ENCODE assay signal across 10 cellular contexts in the genomic region with DNA sequence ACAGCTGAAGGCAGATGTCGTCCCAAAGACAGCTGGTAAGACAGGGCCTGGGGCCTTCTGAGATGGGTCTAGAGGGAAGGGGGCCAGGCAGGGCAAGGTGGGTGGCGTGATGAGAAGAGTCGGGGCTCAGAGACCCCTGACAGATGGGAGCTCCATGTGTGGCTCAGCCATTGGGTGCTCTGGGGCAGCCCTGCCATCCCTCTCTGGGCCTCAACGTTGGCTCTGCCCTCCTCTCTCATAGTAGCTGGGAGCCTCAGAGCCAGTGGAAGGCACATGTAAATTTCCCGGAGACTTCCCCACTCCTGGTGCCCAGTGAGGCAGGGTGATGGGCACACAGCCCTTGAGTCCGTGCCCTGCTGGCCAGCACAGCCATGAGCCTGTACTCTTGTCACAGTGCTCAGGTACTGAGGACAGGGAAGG. TPM values are rescaled to one million over a fixed set of nuclear protein-coding genes. Genes with fewer than 3 reads are reported as not detected.
DNase-seq lines count a peak whose midpoint lies in the region; ATAC-seq and TF ChIP-seq lines count a peak whose summit lies in the region.
"Had no signal": no experiment of that assay in that cellular context is flagged by ENCODE, and none has a peak within 500 bp of the region (broad histone marks: within the 10 kb centered on the region; RNA-seq: fewer than 3 reads in every experiment).

No MANE protein-coding gene starts in this region.

- TF ChIP-seq CTCF in A673 (conservative IDR thresholded peaks at IDR 0.05; ENCODE audit: low read depth, low read length) (no peak), body of pancreas (IDR thresholded peaks at IDR 0.05) (no peak)

- H3K27me3 ChIP-seq in A673 (replicated peaks; ENCODE audit: insufficient read depth, low read depth, low read length, poor library complexity) (no peaks in the 10 kb centered on the region), HAP-1 (ENCODE audit: low read depth) (no peaks in the 10 kb centered on the region), body of pancreas (no peaks in the 10 kb centered on the region), muscle layer of colon (ENCODE audit: control insufficient read depth in 1 of 2, insufficient read depth in 2 of 2, low read length in 2 of 2) (no peaks in the 10 kb centered on the region)

- no peak for ATAC-seq in body of pancreas
- ATAC-seq in GM21423 (IDR thresholded peaks at IDR 0.05; ENCODE audit: unreplicated experiment), result no peak
- no peak for ATAC-seq in HG03520 (IDR thresholded peaks at IDR 0.05; ENCODE audit: unreplicated experiment)

- POLR2A ChIA-PET in A673 (lab: Charles Lee; ENCODE audit: low non-redundant PET), result no interaction called here

- H3K4me3 ChIP-seq in A673 (ENCODE audit: low read depth, low read length, poor library complexity, severe bottlenecking) (peak overlapping the region; percentile 93), HAP-1 (peak overlapping the region; percentile 58; the same call in 1 of the 2 replicates), body of pancreas (no peak overlapping the region), muscle layer of colon (ENCODE audit: low read depth in 1 of 2, low read length in 2 of 2) (no peak overlapping the region)

- H3K27ac ChIP-seq in A673 (ENCODE audit: low read depth, low read length, poor library complexity, severe bottlenecking) (peak overlapping the region; percentile 96), body of pancreas (peak overlapping the region in 3 of 4 donors; percentile 97 to 98 (median 97)), muscle layer of colon (ENCODE audit: low read depth, low read length) (no peak overlapping the region)

- peak overlapping the region; percentile 75 for H3K9ac ChIP-seq in muscle layer of colon (ENCODE audit: low read length)

- in situ Hi-C loops in HAP-1 (cut with MboI; ENCODE audit: low sequenced_read_pairs), result no loop called here

- TF ChIP-seq POLR2A in body of pancreas (IDR thresholded peaks at IDR 0.05), result no peak

- CTCF ChIA-PET in A673 (lab: Charles Lee), result interaction anchor here (0.8 kb wide), 1 partner anchor 26 kb away, joined by 4 read pairs; no protein-coding TSS in a partner anchor

- intact Hi-C loops in A673 (cut with micrococcal nuclease; ENCODE audit: unreplicated experiment), result no loop called here
- intact Hi-C loops in body of pancreas (cut with DNase I), result no loop called here

- peaks cover 10% of the 10 kb centered on the region for H3K4me1 ChIP-seq in A673 (ENCODE audit: insufficient read depth, low read length, poor library complexity, severe bottlenecking)
- H3K4me1 ChIP-seq in HAP-1, result peaks cover 12% of the 10 kb centered on the region
- H3K4me1 ChIP-seq in body of pancreas, result peaks cover 66% of the 10 kb centered on the region
- H3K4me1 ChIP-seq in muscle layer of colon (ENCODE audit: insufficient read depth, low read length), result peaks cover 21% of the 10 kb centered on the region

- H3K36me3 ChIP-seq in A673 (ENCODE audit: insufficient read depth, low read length, poor library complexity, severe bottlenecking) (peaks cover 52% of the 10 kb centered on the region), HAP-1 (replicated peaks) (peaks cover 54% of the 10 kb centered on the region), body of pancreas (replicated peaks in 1 of 2; ENCODE audit: insufficient read depth in 1 of 2, low read depth in 2 of 2) (peaks cover 0 to 22% of the 10 kb centered on the region in 2 donors), muscle layer of colon (ENCODE audit: insufficient read depth, low read length) (peaks cover 47% of the 10 kb centered on the region)

- H3K9me3 ChIP-seq in A673 (ENCODE audit: low read depth, low read length, poor library complexity, severe bottlenecking), result no peaks in the 10 kb centered on the region
- H3K9me3 ChIP-seq in HAP-1, result no peaks in the 10 kb centered on the region
- no peaks in the 10 kb centered on the region for H3K9me3 ChIP-seq in body of pancreas
- no peaks in the 10 kb centered on the region for H3K9me3 ChIP-seq in muscle layer of colon (ENCODE audit: low read length)

- DNase-seq in A673 (ENCODE audit: low spot score) (no peak), HAP-1 (ENCODE audit: low spot score in 2 of 2) (no peak), body of pancreas (no peak), T1000 (lab: John Stamatoyannopoulos, UW) (no peak)
- DNase-seq in stimulated activated CD4-positive, alpha-beta T cell treated with anti-CD3 and anti-CD28 coated beads, Interleukin-4, amount 100 ng/mL, for 4 hours, result no peak
- DNase-seq: hypothalamus, NCI-H2081 treated with DMSO at 0.1 percent for 48 hours had no signal

- no TSS peak for BruUV-seq in A673 (replicated peaks; lab: Mats Ljungman, UMichigan)

- WGBS in body of pancreas, 2 donors, result 31 to 35% methylated on average over 3 to 6 of the region's 6 CpGs

RNA-seq across cellular contexts. Expression of a gene that starts 1.8 kb away (rescaled TPM):
- 133 and 160 TPM in 2 replicates for total RNA-seq in A673 (2021)
- 10 to 100 TPM; 19.2 to 67.9 TPM for total RNA-seq in body of pancreas

Comparison
In these comparisons a context has a peak if more than half of its experiments do, and no peak if none do; other contexts are left out.
1. H3K4me3 ChIP-seq: peak in A673 (single experiment) and HAP-1 (single experiment); none in body of pancreas (0 of 2) and muscle layer of colon (0 of 2).